Comparison of ENCODE assay signal across 8 cellular contexts in the genomic region with DNA sequence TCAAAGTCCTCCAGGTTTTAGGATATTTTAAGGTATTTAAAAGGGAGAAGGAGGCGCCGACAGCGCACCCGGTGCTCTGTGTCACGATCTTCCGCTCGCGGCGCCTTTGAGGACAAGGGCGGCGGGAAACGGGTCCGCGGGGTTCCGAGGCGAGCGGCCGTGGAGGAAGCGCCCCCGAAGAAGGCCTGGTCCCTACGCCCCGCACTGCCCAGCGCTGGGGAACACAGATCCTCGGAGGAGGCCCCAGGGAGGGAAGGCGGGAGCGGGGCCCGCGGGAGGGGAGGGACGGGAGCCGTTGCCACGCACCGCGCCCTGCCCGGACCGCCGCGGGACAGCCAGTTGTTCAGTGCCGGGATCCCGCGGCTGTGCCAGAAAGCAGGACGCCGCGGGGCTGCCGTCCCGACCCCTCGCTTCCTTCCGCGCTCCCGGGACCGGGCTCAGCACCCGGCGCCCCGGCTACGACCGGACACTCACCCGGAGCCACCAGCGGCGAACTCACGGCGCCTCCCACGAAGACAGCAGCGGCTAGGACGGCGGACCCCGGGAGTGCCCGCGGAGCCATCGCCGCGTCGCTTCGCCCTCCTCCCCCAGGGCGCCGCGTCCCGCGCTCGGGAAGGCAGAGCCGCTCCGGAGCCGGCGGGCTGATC. TPM values are rescaled to one million over a fixed set of nuclear protein-coding genes. Genes with fewer than 3 reads are reported as not detected.
DNase-seq lines count a peak whose midpoint lies in the region; ATAC-seq and TF ChIP-seq lines count a peak whose summit lies in the region.

No MANE protein-coding gene starts in this region.

- H3K4me3 ChIP-seq in retinal pigment epithelial cell (ENCODE audit: low read length): peak overlapping the region; percentile 52

- intact Hi-C loops in left cardiac atrium (cut with DNase I): loop anchor here in 1 of 2 donors (5.0 kb wide), 1 partner anchor 116 kb away; no protein-coding TSS in a partner anchor

- no peak for TF ChIP-seq CTCF in retinal pigment epithelial cell (conservative IDR thresholded peaks at IDR 0.05; ENCODE audit: low read depth, low read length)

- peak; percentile 10 to 38 (median 16) for DNase-seq in activated CD4-positive, CD25-positive, alpha-beta regulatory T cell (lab: John Stamatoyannopoulos, UW)
- no peak for DNase-seq in activated CD4-positive, CD25-positive, alpha-beta regulatory T cell treated with anti-CD3 and anti-CD28 coated beads, Interleukin-2, amount 50 U/mL, for 72 hours
- DNase-seq in OCI-M1 (lab: John Stamatoyannopoulos, UW): peak; percentile 65
- DNase-seq in activated naive CD4-positive, alpha-beta T cell treated with anti-CD3 and anti-CD28 coated beads, Interleukin-2, amount 50 U/mL, for 16 hours: peak; percentile 52
- DNase-seq in left cardiac atrium: peak; percentile 72
- DNase-seq in retinal pigment epithelial cell (ENCODE audit: low read depth): no peak
- no peak for DNase-seq in NCI-H2196 (lab: John Stamatoyannopoulos, UW; ENCODE audit: unreplicated experiment)

- ATAC-seq in HG02884 (IDR thresholded peaks at IDR 0.05; ENCODE audit: unreplicated experiment) (peak; percentile 17), left cardiac atrium (peak; percentile 27 to 51)

RNA-seq across cellular contexts. Expression of gene RELL1, which starts 0.3 kb away (rescaled TPM):
- 10 to 100 TPM; 26.0 to 29.4 TPM for total RNA-seq in left cardiac atrium

Comparison
In these comparisons a context has a peak if more than half of its experiments do, and no peak if none do; other contexts are left out.
1. DNase-seq: peak in activated CD4-positive, CD25-positive, alpha-beta regulatory T cell (4 of 4), OCI-M1 (single experiment), activated naive CD4-positive, alpha-beta T cell treated with anti-CD3 and anti-CD28 coated beads, Interleukin-2, amount 50 U/mL, for 16 hours (single experiment) and left cardiac atrium (single experiment); none in activated CD4-positive, CD25-positive, alpha-beta regulatory T cell treated with anti-CD3 and anti-CD28 coated beads, Interleukin-2, amount 50 U/mL, for 72 hours (single experiment), retinal pigment epithelial cell (single experiment) and NCI-H2196 (single experiment).